Comparison of ENCODE assay signal across 19 cellular contexts in the genomic region with DNA sequence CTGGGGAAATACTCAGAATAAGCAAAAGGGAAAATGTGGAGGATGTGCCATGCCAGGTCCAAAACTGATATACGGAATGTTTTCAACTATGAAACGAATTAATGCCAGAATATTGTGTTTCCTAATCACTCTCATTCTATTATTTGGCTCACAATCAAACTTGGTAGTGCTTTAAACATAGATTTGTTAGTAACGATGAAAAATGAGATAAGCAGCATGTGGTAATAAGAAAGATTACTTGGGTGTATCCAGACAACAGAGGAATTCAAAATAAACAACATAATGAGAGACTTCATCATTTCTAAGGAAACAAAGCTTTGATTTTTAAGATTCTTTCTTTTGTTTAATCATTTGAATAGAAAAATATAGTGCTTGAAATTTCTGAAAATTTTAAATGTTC.
DNase-seq lines count a peak whose midpoint lies in the region; ATAC-seq and TF ChIP-seq lines count a peak whose summit lies in the region.
"Had no signal": no experiment of that assay in that cellular context is flagged by ENCODE, and none has a peak within 500 bp of the region (broad histone marks: within the 10 kb centered on the region; RNA-seq: fewer than 3 reads in every experiment).

No MANE protein-coding gene starts in this region.

- intact Hi-C loops in CD14-positive monocyte (cut with micrococcal nuclease): no loop called here

- H3K79me2 ChIP-seq in smooth muscle cell (ENCODE audit: low read depth): no peaks in the 10 kb centered on the region

- H3K36me3 Mint-ChIP-seq in nephron progenitor cell (ENCODE audit: low read depth) (no peaks in the 10 kb centered on the region), CD14-positive monocyte (no peaks in the 10 kb centered on the region)
- no peaks in the 10 kb centered on the region for H3K36me3 Mint-ChIP-seq in effector memory CD8-positive, alpha-beta T cell (ENCODE audit: insufficient read depth)

- H3K4me1 ChIP-seq in adipocyte (ENCODE audit: control insufficient read depth, insufficient read depth, low read length) (no peaks in the 10 kb centered on the region), smooth muscle cell (ENCODE audit: low read depth) (no peaks in the 10 kb centered on the region)
- H3K4me1 ChIP-seq: BE2C had no signal

- no peak overlapping the region for H2AFZ ChIP-seq in smooth muscle cell (ENCODE audit: low read depth)
- H2AFZ ChIP-seq: GM23338 had no signal

- H3K4me2 ChIP-seq in smooth muscle cell: no peak overlapping the region
- H3K4me2 ChIP-seq: GM23338 had no signal

- H3K9ac ChIP-seq in adipocyte (ENCODE audit: low read length) (no peak overlapping the region), smooth muscle cell (ENCODE audit: low read depth) (no peak overlapping the region)

- H3F3A ChIP-seq in smooth muscle cell (ENCODE audit: low read depth): no peaks in the 10 kb centered on the region

- peak; percentile 8 for DNase-seq in AG10803 (ENCODE audit: low read depth)
- DNase-seq in adipocyte (ENCODE audit: low read depth): peak; percentile 34
- DNase-seq in fibroblast of mammary gland (ENCODE audit: low read depth): peak; percentile 10
- DNase-seq in nephron progenitor cell: no peak
- DNase-seq in effector memory CD8-positive, alpha-beta T cell: no peak
- no peak for DNase-seq in CD14-positive monocyte (ENCODE audit: low spot score)
- DNase-seq in activated naive CD4-positive, alpha-beta T cell treated with Interleukin-2 at 50 U/mL for 16 hours: no peak
- DNase-seq in smooth muscle cell (lab: John Stamatoyannopoulos, UW; ENCODE audit: unreplicated experiment): no peak
- DNase-seq: 8988T; BE2C; C1 segment of cervical spinal cord; Caco-2; CD4-positive, alpha-beta T cell; DMS153; DMS79 treated with DMSO at 0.1 percent for 48 hours; GF-D8; HCEC 1CT had no signal

- H3K27ac ChIP-seq in smooth muscle cell (ENCODE audit: low read depth): no peak overlapping the region

- H3K4me3 Mint-ChIP-seq in nephron progenitor cell: no peak overlapping the region
- H3K4me3 Mint-ChIP-seq in effector memory CD8-positive, alpha-beta T cell: no peak overlapping the region
- H3K4me3 Mint-ChIP-seq in CD14-positive monocyte: no peak overlapping the region
- H3K4me3 Mint-ChIP-seq: CD4-positive, alpha-beta T cell; GM23338 had no signal

- H3K36me3 ChIP-seq in adipocyte (ENCODE audit: control insufficient read depth, insufficient read depth, low read length, severe bottlenecking) (no peaks in the 10 kb centered on the region), smooth muscle cell (ENCODE audit: low read depth) (no peaks in the 10 kb centered on the region)
- H3K36me3 ChIP-seq: BE2C had no signal

- H3K9me3 Mint-ChIP-seq in nephron progenitor cell (peaks cover 14% of the 10 kb centered on the region), CD14-positive monocyte (peaks cover 0 to 11% (median 8%) of the 10 kb centered on the region in 7 donors)
- H3K9me3 Mint-ChIP-seq in effector memory CD8-positive, alpha-beta T cell: no peaks in the 10 kb centered on the region
- H3K9me3 Mint-ChIP-seq: CD4-positive, alpha-beta T cell; GM23338 had no signal

- no peak for TF ChIP-seq CTCF in AG10803 (conservative IDR thresholded peaks at IDR 0.05; ENCODE audit: low read length)
- no peak for TF ChIP-seq CTCF in fibroblast of mammary gland (conservative IDR thresholded peaks at IDR 0.05; ENCODE audit: control insufficient read depth, insufficient read depth, low read depth, low read length)
- TF ChIP-seq CTCF in nephron progenitor cell (IDR thresholded peaks at IDR 0.05): no peak
- no peak for TF ChIP-seq CTCF in CD14-positive monocyte (IDR thresholded peaks at IDR 0.05)
- no peak for TF ChIP-seq CTCF in smooth muscle cell (IDR thresholded peaks at IDR 0.05; ENCODE audit: borderline replicate concordance, insufficient read depth, poor library complexity, severe bottlenecking)

- H3K4me1 Mint-ChIP-seq in nephron progenitor cell: no peaks in the 10 kb centered on the region
- no peaks in the 10 kb centered on the region for H3K4me1 Mint-ChIP-seq in effector memory CD8-positive, alpha-beta T cell (ENCODE audit: low read depth in 2 of 2)
- no peaks in the 10 kb centered on the region for H3K4me1 Mint-ChIP-seq in CD14-positive monocyte

- H3K9me3 ChIP-seq in adipocyte (ENCODE audit: control insufficient read depth, low read length): no peaks in the 10 kb centered on the region
- H3K9me3 ChIP-seq in smooth muscle cell (replicated peaks; ENCODE audit: low read depth): no peaks in the 10 kb centered on the region
- H3K9me3 ChIP-seq: BE2C, Caco-2 had no signal

- peak overlapping the region; percentile 58 for H3K27ac Mint-ChIP-seq in nephron progenitor cell
- no peak overlapping the region for H3K27ac Mint-ChIP-seq in effector memory CD8-positive, alpha-beta T cell
- H3K27ac Mint-ChIP-seq in CD14-positive monocyte: no peak overlapping the region
- H3K27ac Mint-ChIP-seq: CD4-positive, alpha-beta T cell; GM23338 had no signal

- H3K27me3 ChIP-seq in adipocyte (replicated peaks; ENCODE audit: control insufficient read depth, insufficient read depth, low read length): no peaks in the 10 kb centered on the region
- H3K27me3 ChIP-seq in smooth muscle cell (ENCODE audit: low read depth): no peaks in the 10 kb centered on the region
- H3K27me3 ChIP-seq: BE2C had no signal

- no peak for ATAC-seq in effector memory CD8-positive, alpha-beta T cell (replicated peaks)
- ATAC-seq: GM12878, GM23338 had no signal

- no peaks in the 10 kb centered on the region for H3K27me3 Mint-ChIP-seq in nephron progenitor cell (ENCODE audit: low read depth, poor library complexity)
- no peaks in the 10 kb centered on the region for H3K27me3 Mint-ChIP-seq in effector memory CD8-positive, alpha-beta T cell
- H3K27me3 Mint-ChIP-seq in CD14-positive monocyte (ENCODE audit: low read depth in 3 of 3): no peaks in the 10 kb centered on the region
- H3K27me3 Mint-ChIP-seq: CD4-positive, alpha-beta T cell had no signal

- H3K4me3 ChIP-seq in AG10803 (ENCODE audit: low read length) (no peak overlapping the region), adipocyte (ENCODE audit: low read length) (no peak overlapping the region), fibroblast of mammary gland (ENCODE audit: control insufficient read depth, low read depth, low read length) (no peak overlapping the region), smooth muscle cell (no peak overlapping the region)
- H3K4me3 ChIP-seq: GM12878, GM23338 had no signal

- WGBS in smooth muscle cell (ENCODE audit: low lambda C conversion rate): 84% methylated on average over 3 of the region's 3 CpGs

- H4K20me1 ChIP-seq in smooth muscle cell (ENCODE audit: low read depth): no peaks in the 10 kb centered on the region

Comparison
In these comparisons a context has a peak if more than half of its experiments do, and no peak if none do; other contexts are left out.
1. DNase-seq: peak in AG10803 (single experiment), adipocyte (single experiment) and fibroblast of mammary gland (single experiment); none in nephron progenitor cell (single experiment), effector memory CD8-positive, alpha-beta T cell (0 of 3), CD14-positive monocyte (single experiment), activated naive CD4-positive, alpha-beta T cell treated with Interleukin-2 at 50 U/mL for 16 hours (single experiment) and smooth muscle cell (single experiment).